ENCODE assay signal across 8 cellular contexts in genomic region chr10:84267503-84268126, GRCh38. TPM values are rescaled to one million over a fixed set of nuclear protein-coding genes. Genes with fewer than 3 reads are reported as not detected.
DNase-seq lines count a peak whose midpoint lies in the region; ATAC-seq and TF ChIP-seq lines count a peak whose summit lies in the region.

No MANE protein-coding gene starts in this region.

- H4K8ac ChIP-seq in neuronal stem cell (ENCODE audit: low read depth, low read length): no peak overlapping the region

- H2BK5ac ChIP-seq in neuronal stem cell (ENCODE audit: low read length): no peak overlapping the region

- H3K36me3 ChIP-seq in BE2C (no peaks in the 10 kb centered on the region), neuronal stem cell (replicated peaks in 1 of 2; ENCODE audit: control insufficient read depth in 2 of 2, insufficient read depth in 2 of 2, low read length in 2 of 2) (no peaks in the 10 kb centered on the region), gastroesophageal sphincter (no peaks in the 10 kb centered on the region)

- DNase-seq in BE2C (peak; percentile 49), NCI-H2107 treated with DMSO at 0.1 percent for 48 hours (lab: John Stamatoyannopoulos, UW; ENCODE audit: unreplicated experiment) (peak; percentile 31), neuronal stem cell (ENCODE audit: low spot score) (peak; percentile 29)
- peak; percentile 84 for DNase-seq in activated CD8-positive, alpha-beta memory T cell treated with anti-CD3 and anti-CD28 coated beads for 24 hours

- H3K4me3 ChIP-seq in BE2C (ENCODE audit: low read depth, low read length) (no peak overlapping the region), neuronal stem cell (ENCODE audit: low read length in 2 of 2) (no peak overlapping the region), gastroesophageal sphincter (no peak overlapping the region)

- H2BK120ac ChIP-seq in neuronal stem cell (ENCODE audit: low read depth, low read length): no peak overlapping the region

- TF ChIP-seq CTCF in BE2C (IDR thresholded peaks at IDR 0.05; ENCODE audit: low read depth, low read length): peak; percentile 67
- TF ChIP-seq CTCF in gastroesophageal sphincter (IDR thresholded peaks at IDR 0.05): peak in 1 of 4 experiments; percentile 43

- no peak overlapping the region for H2AK5ac ChIP-seq in neuronal stem cell (ENCODE audit: low read depth, low read length)

- H3K23ac ChIP-seq in neuronal stem cell (ENCODE audit: low read depth, low read length, poor library complexity): no peak overlapping the region

- H3K4me1 ChIP-seq in BE2C (no peaks in the 10 kb centered on the region), neuronal stem cell (ENCODE audit: control insufficient read depth in 2 of 2, insufficient read depth in 1 of 2, low read depth in 1 of 2, low read length in 2 of 2) (peaks cover 1 to 6% of the 10 kb centered on the region in 2 donors), gastroesophageal sphincter (peaks cover 0 to 6% (median 0%) of the 10 kb centered on the region in 3 donors)

- TF ChIP-seq POLR2A in gastroesophageal sphincter (IDR thresholded peaks at IDR 0.05): no peak

- no peak overlapping the region for H3K14ac ChIP-seq in neuronal stem cell (ENCODE audit: low read length)

- H3K4me2 ChIP-seq in neuronal stem cell (ENCODE audit: insufficient read depth, low read length, poor library complexity, severe bottlenecking): no peak overlapping the region

- H3K9me3 ChIP-seq in BE2C: no peaks in the 10 kb centered on the region
- H3K9me3 ChIP-seq in neuronal stem cell (replicated peaks in 1 of 2; ENCODE audit: control insufficient read depth in 2 of 2, insufficient read depth in 1 of 2, low read depth in 1 of 2, low read length in 2 of 2): no peaks in the 10 kb centered on the region
- H3K9me3 ChIP-seq in gastroesophageal sphincter: no peaks in the 10 kb centered on the region

- no peak overlapping the region for H4K91ac ChIP-seq in neuronal stem cell (ENCODE audit: low read depth, low read length, poor library complexity)

- H3K18ac ChIP-seq in neuronal stem cell (ENCODE audit: low read length): no peak overlapping the region

- no peak for TF ChIP-seq EP300 in gastroesophageal sphincter (IDR thresholded peaks at IDR 0.05)

- H3K27me3 ChIP-seq in BE2C (no peaks in the 10 kb centered on the region), neuronal stem cell (ENCODE audit: control insufficient read depth in 3 of 3, insufficient read depth in 3 of 3, low read depth in 1 of 3, low read length in 3 of 3) (peaks cover 0 to 10% (median 0%) of the 10 kb centered on the region in 3 experiments), gastroesophageal sphincter (peaks cover 60% of the 10 kb centered on the region)

- no peaks in the 10 kb centered on the region for H3K79me1 ChIP-seq in neuronal stem cell (ENCODE audit: low read depth, low read length)

- peak overlapping the region; percentile 34 for H2AFZ ChIP-seq in neuronal stem cell (ENCODE audit: low read length)

- ATAC-seq in GM21576 (IDR thresholded peaks at IDR 0.05; ENCODE audit: unreplicated experiment): peak; percentile 52
- ATAC-seq in esophagus mucosa: peak; percentile 75
- ATAC-seq in gastroesophageal sphincter: no peak
- ATAC-seq in GM18870 (IDR thresholded peaks at IDR 0.05; ENCODE audit: unreplicated experiment): no peak

- no peak overlapping the region for H3K9ac ChIP-seq in neuronal stem cell (ENCODE audit: low read depth, low read length, poor library complexity)

- no peak overlapping the region for H3K27ac ChIP-seq in neuronal stem cell (replicated peaks; ENCODE audit: low read length)
- no peak overlapping the region for H3K27ac ChIP-seq in gastroesophageal sphincter

- H3K4ac ChIP-seq in neuronal stem cell (ENCODE audit: low read length): no peak overlapping the region

- no peak overlapping the region for H2BK15ac ChIP-seq in neuronal stem cell (ENCODE audit: low read length)

- no CpG with 5 or more reads among the region's 7 CpGs for WGBS in neuronal stem cell (ENCODE audit: extremely low coverage in 2 of 2, insufficient read length in 2 of 2, insufficient replicate concordance in 1 of 2), 2 donors
- 33 to 43% methylated on average over 4 of the region's 7 CpGs for WGBS in gastroesophageal sphincter (ENCODE audit: low coverage in 1 of 2), 2 donors

- H2BK12ac ChIP-seq in neuronal stem cell (ENCODE audit: low read length): no peak overlapping the region

RNA-seq across cellular contexts. Expression of gene RGR, which starts 22.8 kb away (rescaled TPM):
- not detected for polyA plus RNA-seq in BE2C (2012; ENCODE audit: insufficient read depth, insufficient read length, low read depth)
- total RNA-seq in esophagus mucosa: not detected
- 1.0 TPM for polyA plus RNA-seq in neuronal stem cell (2013, experiment 1 of 2)
- polyA plus RNA-seq in neuronal stem cell (2013, experiment 2 of 2): 1.3 TPM
- 1 to 10 TPM in 2 of 4 donors, not detected in 2; 1.1 to 2.6 TPM for total RNA-seq in gastroesophageal sphincter

RNA-seq across cellular contexts. Expression of gene LRIT1, which starts 26.3 kb away (rescaled TPM):
- polyA plus RNA-seq in BE2C (2012; ENCODE audit: insufficient read depth, insufficient read length, low read depth): not detected
- total RNA-seq in esophagus mucosa (not detected), gastroesophageal sphincter (under 1 TPM in 1 of 4 donors, not detected in 3; 0.12 TPM)
- 0.01 TPM for polyA plus RNA-seq in neuronal stem cell (2013, experiment 1 of 2)
- polyA plus RNA-seq in neuronal stem cell (2013, experiment 2 of 2): not detected

RNA-seq across cellular contexts. Expression of gene LRIT2, which starts 42.3 kb away (rescaled TPM):
- polyA plus RNA-seq in BE2C (2012; ENCODE audit: insufficient read depth, insufficient read length, low read depth): not detected
- not detected for total RNA-seq in esophagus mucosa
- not detected for polyA plus RNA-seq in neuronal stem cell (2013, experiment 1 of 2)
- polyA plus RNA-seq in neuronal stem cell (2013, experiment 2 of 2): not detected
- not detected for total RNA-seq in gastroesophageal sphincter

Comparison
In these comparisons a context has a peak if more than half of its experiments do, and no peak if none do; other contexts are left out.
1. DNase-seq: peak in every context shown above with its lines; median percentile 84 in activated CD8-positive, alpha-beta memory T cell treated with anti-CD3 and anti-CD28 coated beads for 24 hours; 49 in BE2C; 31 in NCI-H2107 treated with DMSO at 0.1 percent for 48 hours; 29 in neuronal stem cell.
2. ATAC-seq: peak in GM21576 (single experiment) and esophagus mucosa (single experiment); none in gastroesophageal sphincter (single experiment) and GM18870 (single experiment).